Comparison of ENCODE assay signal across 10 cellular contexts in the genomic region with DNA sequence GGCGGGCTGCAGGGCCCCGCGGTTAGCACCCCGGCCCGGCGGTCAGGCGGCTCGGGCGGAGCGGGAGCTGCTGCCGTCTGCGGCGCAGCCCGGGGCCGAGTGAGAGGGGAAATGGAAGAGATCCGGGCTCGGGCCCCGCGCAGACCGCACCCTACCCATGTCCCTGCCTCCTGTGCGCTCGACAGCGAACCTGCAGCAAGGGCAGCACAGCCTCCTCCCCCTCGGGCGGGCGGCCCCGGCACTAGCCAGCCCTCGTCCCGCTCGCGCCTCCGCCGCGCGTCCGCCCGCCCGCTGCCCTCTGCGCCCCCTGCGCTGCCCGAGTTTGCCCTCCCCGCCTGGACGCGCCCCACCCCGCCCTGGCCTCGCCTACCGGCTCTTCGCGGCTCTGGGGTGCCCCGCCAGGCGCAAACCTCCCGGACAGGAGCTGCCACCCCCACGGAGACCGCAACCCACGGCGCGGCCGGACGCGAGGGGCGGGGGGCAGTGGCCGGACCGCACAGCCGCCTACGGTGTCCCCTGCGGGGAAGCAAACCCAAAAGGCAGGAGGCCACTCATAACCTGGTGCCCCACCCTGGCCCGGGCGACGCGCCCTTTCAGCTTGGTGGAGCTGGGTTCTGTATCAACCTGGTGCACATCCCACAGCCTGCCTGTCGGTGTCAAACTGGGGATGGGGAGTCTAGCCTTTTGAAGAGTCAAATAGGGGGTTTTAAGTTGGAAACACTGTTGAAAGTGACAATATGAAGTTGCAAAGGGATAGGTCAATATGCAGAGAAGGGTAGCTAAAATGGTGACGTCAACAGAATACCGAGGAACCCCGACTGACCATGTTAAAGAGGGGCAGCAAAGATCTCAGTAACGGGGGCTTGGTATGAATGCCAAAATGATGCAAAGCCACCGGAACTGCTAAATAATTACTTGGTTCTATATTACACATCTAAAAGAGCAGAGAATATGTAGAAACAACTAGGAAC. TPM values are rescaled to one million over a fixed set of nuclear protein-coding genes. Genes with fewer than 3 reads are reported as not detected.
DNase-seq lines count a peak whose midpoint lies in the region; ATAC-seq and TF ChIP-seq lines count a peak whose summit lies in the region.
"Had no signal": no experiment of that assay in that cellular context is flagged by ENCODE, and none has a peak within 500 bp of the region (broad histone marks: within the 10 kb centered on the region; RNA-seq: fewer than 3 reads in every experiment).

Gene IHH, minus strand, starts transcription at position 101 of the 971 bp plus-strand sequence. CDS start 454 bp downstream, outside the sequence.

- no peaks in the 10 kb centered on the region for H3K36me3 Mint-ChIP-seq in activated B cell treated with CpG ODN at 0.5 μM for 24 hours (ENCODE audit: low read depth)

- POLR2A ChIA-PET in activated B cell treated with CpG ODN at 0.5 μM for 24 hours (lab: Charles Lee): no interaction called here

- TF ChIP-seq CTCF in activated B cell treated with CpG ODN at 0.5 μM for 24 hours (IDR thresholded peaks at IDR 0.05): no peak

- intact Hi-C loops in activated B cell treated with CpG ODN at 0.5 μM for 24 hours (cut with micrococcal nuclease): no loop called here

- peaks cover 32% of the 10 kb centered on the region for H3K4me1 Mint-ChIP-seq in activated B cell treated with CpG ODN at 0.5 μM for 24 hours

- H3K36me3 ChIP-seq in iPS-15b (ENCODE audit: control insufficient read depth, insufficient read depth, low read length): no peaks in the 10 kb centered on the region
- H3K36me3 ChIP-seq: BLaER1 had no signal

- ATAC-seq in activated B cell treated with CpG ODN at 0.5 μM for 24 hours (ENCODE audit: low read depth) (no peak), HG03442 (IDR thresholded peaks at IDR 0.05; ENCODE audit: unreplicated experiment) (no peak), HG02798 (IDR thresholded peaks at IDR 0.05; ENCODE audit: poor library complexity, unreplicated experiment) (no peak)

- CTCF ChIA-PET in activated B cell treated with CpG ODN at 0.5 μM for 24 hours (lab: Charles Lee): interaction anchor here (6.3 kb wide), 1 partner anchor 95 kb away, joined by 53 read pairs; no protein-coding TSS in a partner anchor

- no peak within 1 kb of the TSS for H3K27ac Mint-ChIP-seq in activated B cell treated with CpG ODN at 0.5 μM for 24 hours

- peaks cover 5% of the 10 kb centered on the region for H3K4me1 ChIP-seq in iPS-15b (ENCODE audit: control insufficient read depth, insufficient read depth, low read length)
- H3K4me1 ChIP-seq: BLaER1 had no signal

- H3K9ac ChIP-seq in iPS-15b (ENCODE audit: low read depth, low read length): no peak within 1 kb of the TSS
- H3K9ac ChIP-seq: BLaER1 had no signal

- H3K27me3 ChIP-seq in iPS-15b (ENCODE audit: control insufficient read depth, insufficient read depth, low read length): peaks cover 87% of the 10 kb centered on the region

- H3K4me3 Mint-ChIP-seq in activated B cell treated with CpG ODN at 0.5 μM for 24 hours: peak within 1 kb of the TSS; percentile 41

- H3K27me3 Mint-ChIP-seq in activated B cell treated with CpG ODN at 0.5 μM for 24 hours: peaks cover 52% of the 10 kb centered on the region

- H3K9me3 ChIP-seq in iPS-15b (ENCODE audit: control insufficient read depth, insufficient read depth, low read length): no peaks in the 10 kb centered on the region
- H3K9me3 ChIP-seq: BLaER1 had no signal

- no peaks in the 10 kb centered on the region for H3K9me3 Mint-ChIP-seq in activated B cell treated with CpG ODN at 0.5 μM for 24 hours

- peak within 1 kb of the TSS; percentile 41 for H3K4me3 ChIP-seq in iPS-15b (ENCODE audit: low read depth, low read length)
- H3K4me3 ChIP-seq: BLaER1 had no signal

- DNase-seq in NCI-H82 (lab: John Stamatoyannopoulos, UW): peak; percentile 31
- DNase-seq in NCI-H82 treated with DMSO at 0.1 percent for 48 hours (lab: John Stamatoyannopoulos, UW; ENCODE audit: unreplicated experiment): no peak
- peak; percentile 19 for DNase-seq in activated B cell treated with CpG ODN at 0.5 μM for 24 hours
- DNase-seq in stimulated activated CD8-positive, alpha-beta memory T cell treated with anti-CD3 and anti-CD28 coated beads, Interleukin-4, amount 100 ng/mL, for 48 hours: peak; percentile 28
- DNase-seq in NCI-H1092 treated with DMSO at 0.1 percent for 48 hours (lab: John Stamatoyannopoulos, UW): no peak

RNA-seq across cellular contexts. Expression of gene IHH, which starts in this region (rescaled TPM):
- total RNA-seq in activated B cell treated with CpG ODN at 0.5 μM for 24 hours: 0.10 TPM in 1 of 2 replicates, not detected in the other
- total RNA-seq: HT1080 had no signal

Comparison
In these comparisons a context has a peak if more than half of its experiments do, and no peak if none do; other contexts are left out.
1. DNase-seq: peak in NCI-H82 (single experiment) and stimulated activated CD8-positive, alpha-beta memory T cell treated with anti-CD3 and anti-CD28 coated beads, Interleukin-4, amount 100 ng/mL, for 48 hours (single experiment); none in NCI-H82 treated with DMSO at 0.1 percent for 48 hours (single experiment) and NCI-H1092 treated with DMSO at 0.1 percent for 48 hours (single experiment).
2. Peak in DNase-seq in activated B cell treated with CpG ODN at 0.5 μM for 24 hours; RNA of the gene not detected or under 1 TPM.